Comparison of ENCODE assay signal across 8 cellular contexts in the genomic region with DNA sequence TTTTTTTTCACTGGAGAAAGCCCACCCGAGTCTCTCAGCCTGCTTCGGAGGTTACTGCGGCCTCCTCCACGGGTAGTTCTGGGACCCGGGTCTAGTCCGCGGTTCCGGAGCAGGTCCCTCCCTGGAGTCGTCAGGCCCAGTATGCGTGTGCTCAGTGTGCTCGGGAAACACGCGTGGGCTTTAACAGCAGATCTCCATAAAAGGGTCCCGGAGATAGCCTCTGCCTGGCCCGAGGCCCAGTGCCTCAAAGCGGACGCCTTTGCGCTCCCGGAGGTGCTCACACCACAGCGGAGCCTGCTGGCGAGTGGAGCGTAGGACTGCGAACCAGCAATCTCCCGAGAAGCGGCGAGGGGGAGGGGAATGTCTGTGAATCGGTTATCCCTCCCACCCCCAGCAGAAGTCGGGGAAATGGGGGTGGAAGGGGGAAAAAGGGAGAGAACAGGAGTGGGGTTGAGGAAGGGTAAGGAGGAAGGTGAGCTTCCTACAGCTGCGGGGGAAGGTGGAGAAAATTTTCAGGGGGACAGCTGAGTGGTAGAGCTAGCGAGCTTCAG. TPM values are rescaled to one million over a fixed set of nuclear protein-coding genes. Genes with fewer than 3 reads are reported as not detected.
DNase-seq lines count a peak whose midpoint lies in the region; ATAC-seq and TF ChIP-seq lines count a peak whose summit lies in the region.

No MANE protein-coding gene starts in this region.

- peaks cover 6% of the 10 kb centered on the region for H3K4me1 ChIP-seq in ACC112 (ENCODE audit: control insufficient read depth, insufficient read depth, low read length, unreplicated experiment)

- H3K9me3 Mint-ChIP-seq in nephron progenitor cell: peaks cover 16% of the 10 kb centered on the region

- DNase-seq in epithelial cell of proximal tubule (ENCODE audit: low read depth) (no peak), nephron progenitor cell (peak; percentile 71), NCI-H1092 treated with DMSO at 0.1 percent for 48 hours (lab: John Stamatoyannopoulos, UW) (no peak)
- no peak for DNase-seq in effector CD8-positive, alpha-beta T cell (lab: John Stamatoyannopoulos, UW)

- peak; percentile 77 for ATAC-seq in GM18858 (IDR thresholded peaks at IDR 0.05; ENCODE audit: unreplicated experiment)
- peak; percentile 94 for ATAC-seq in HG03045 (IDR thresholded peaks at IDR 0.05; ENCODE audit: unreplicated experiment)

- peaks cover 85% of the 10 kb centered on the region for H3K27me3 Mint-ChIP-seq in nephron progenitor cell (ENCODE audit: low read depth, poor library complexity)

- H2AFZ ChIP-seq in ACC112 (ENCODE audit: low read length, unreplicated experiment): peak overlapping the region; percentile 79

- H3K4me1 Mint-ChIP-seq in nephron progenitor cell: peaks cover 13% of the 10 kb centered on the region

- TF ChIP-seq CTCF in VCaP (conservative IDR thresholded peaks at IDR 0.05) (peak; percentile 85), epithelial cell of proximal tubule (conservative IDR thresholded peaks at IDR 0.05; ENCODE audit: low read depth, low read length) (peak; percentile 73), nephron progenitor cell (IDR thresholded peaks at IDR 0.05) (peak; percentile 46)

- H3K27ac ChIP-seq in ACC112 (ENCODE audit: low read depth, low read length): no peak overlapping the region
- no peak overlapping the region; the same call in 1 of the 2 replicates for H3K27ac ChIP-seq in VCaP

- H3K79me2 ChIP-seq in ACC112 (ENCODE audit: control insufficient read depth, insufficient read depth, low read length, unreplicated experiment): peaks cover 10% of the 10 kb centered on the region

- H3K36me3 Mint-ChIP-seq in nephron progenitor cell (ENCODE audit: low read depth): no peaks in the 10 kb centered on the region

- H3K4me3 ChIP-seq in ACC112 (ENCODE audit: low read depth, low read length) (peak overlapping the region; percentile 61), epithelial cell of proximal tubule (ENCODE audit: low read depth, low read length) (peak overlapping the region; percentile 57)

- peaks cover 37% of the 10 kb centered on the region for H3K36me3 ChIP-seq in ACC112 (ENCODE audit: insufficient read depth, low read length)

- H3K27ac Mint-ChIP-seq in nephron progenitor cell: no peak overlapping the region

- H3K4me3 Mint-ChIP-seq in nephron progenitor cell: peak overlapping the region; percentile 77

- H3K27me3 ChIP-seq in ACC112 (ENCODE audit: insufficient read depth, low read length): no peaks in the 10 kb centered on the region

RNA-seq across cellular contexts. Expression of gene CDKN2A, which starts 28.7 kb away (rescaled TPM):
- 22.4 and 47.7 TPM in 2 replicates for total RNA-seq in epithelial cell of proximal tubule

RNA-seq across cellular contexts. Expression of gene CDKN2B-AS1, which starts 29.1 kb away (rescaled TPM):
- total RNA-seq in epithelial cell of proximal tubule: 0.87 TPM in 1 of 2 replicates, not detected in the other

RNA-seq across cellular contexts. Expression of gene CDKN2B, which starts 43.6 kb away (rescaled TPM):
- total RNA-seq in epithelial cell of proximal tubule: 12.3 and 25.9 TPM in 2 replicates
